In the genomic region with DNA sequence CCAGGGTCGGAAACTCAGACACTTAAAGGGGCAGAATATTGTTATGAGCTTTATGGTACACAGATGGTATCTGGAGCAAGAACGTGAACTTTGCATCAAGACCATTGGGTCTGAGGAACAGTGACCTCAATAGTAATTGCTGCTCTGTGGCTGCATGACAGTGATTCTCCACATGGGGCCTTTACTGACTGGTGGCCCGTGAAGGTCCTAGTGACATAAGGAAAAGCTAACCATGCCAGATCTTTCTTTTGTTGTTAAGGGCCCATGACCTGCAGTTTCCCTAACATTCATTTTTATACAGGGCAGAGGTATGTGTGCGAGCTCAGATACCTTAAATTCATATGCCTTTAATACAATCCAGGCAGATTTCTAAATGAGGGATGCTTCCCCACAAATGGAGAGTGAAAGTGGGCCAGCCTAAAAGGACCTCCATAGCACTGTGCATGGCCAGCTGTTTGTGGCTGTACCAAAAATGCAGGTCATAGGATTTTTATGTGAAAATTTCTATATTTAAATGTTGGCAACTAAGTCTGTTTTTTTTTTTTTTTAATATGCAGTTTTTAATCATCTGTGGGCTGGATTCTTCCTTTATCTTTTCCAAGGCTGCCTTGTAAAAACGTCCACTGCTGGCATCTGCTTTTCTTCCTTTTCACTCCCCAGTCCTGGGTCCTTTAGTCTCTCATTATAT, we compare ENCODE assay signal across 1 cellular context.
TF ChIP-seq lines count a peak whose summit lies in the region.

No MANE protein-coding gene starts in this region.

TF ChIP-seq in HepG2, 621 proteins besides CTCF, POLR2A, EP300 and RAD21:
- TF ChIP-seq ZNF598 (CRISPR knock-in tag; IDR thresholded peaks at IDR 0.05; ENCODE audit: borderline replicate concordance) (no peak), RFX3 (CRISPR knock-in tag; IDR thresholded peaks at IDR 0.05) (no peak), KAT8 (CRISPR knock-in tag; IDR thresholded peaks at IDR 0.05) (no peak), MEIS2 (CRISPR knock-in tag; IDR thresholded peaks at IDR 0.05) (no peak)
- TF ChIP-seq, protein P1, sequence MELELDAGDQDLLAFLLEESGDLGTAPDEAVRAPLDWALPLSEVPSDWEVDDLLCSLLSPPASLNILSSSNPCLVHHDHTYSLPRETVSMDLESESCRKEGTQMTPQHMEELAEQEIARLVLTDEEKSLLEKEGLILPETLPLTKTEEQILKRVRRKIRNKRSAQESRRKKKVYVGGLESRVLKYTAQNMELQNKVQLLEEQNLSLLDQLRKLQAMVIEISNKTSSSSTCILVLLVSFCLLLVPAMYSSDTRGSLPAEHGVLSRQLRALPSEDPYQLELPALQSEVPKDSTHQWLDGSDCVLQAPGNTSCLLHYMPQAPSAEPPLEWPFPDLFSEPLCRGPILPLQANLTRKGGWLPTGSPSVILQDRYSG (CRISPR knock-in tag; IDR thresholded peaks at IDR 0.05): no peak
- TF ChIP-seq, protein P2, sequence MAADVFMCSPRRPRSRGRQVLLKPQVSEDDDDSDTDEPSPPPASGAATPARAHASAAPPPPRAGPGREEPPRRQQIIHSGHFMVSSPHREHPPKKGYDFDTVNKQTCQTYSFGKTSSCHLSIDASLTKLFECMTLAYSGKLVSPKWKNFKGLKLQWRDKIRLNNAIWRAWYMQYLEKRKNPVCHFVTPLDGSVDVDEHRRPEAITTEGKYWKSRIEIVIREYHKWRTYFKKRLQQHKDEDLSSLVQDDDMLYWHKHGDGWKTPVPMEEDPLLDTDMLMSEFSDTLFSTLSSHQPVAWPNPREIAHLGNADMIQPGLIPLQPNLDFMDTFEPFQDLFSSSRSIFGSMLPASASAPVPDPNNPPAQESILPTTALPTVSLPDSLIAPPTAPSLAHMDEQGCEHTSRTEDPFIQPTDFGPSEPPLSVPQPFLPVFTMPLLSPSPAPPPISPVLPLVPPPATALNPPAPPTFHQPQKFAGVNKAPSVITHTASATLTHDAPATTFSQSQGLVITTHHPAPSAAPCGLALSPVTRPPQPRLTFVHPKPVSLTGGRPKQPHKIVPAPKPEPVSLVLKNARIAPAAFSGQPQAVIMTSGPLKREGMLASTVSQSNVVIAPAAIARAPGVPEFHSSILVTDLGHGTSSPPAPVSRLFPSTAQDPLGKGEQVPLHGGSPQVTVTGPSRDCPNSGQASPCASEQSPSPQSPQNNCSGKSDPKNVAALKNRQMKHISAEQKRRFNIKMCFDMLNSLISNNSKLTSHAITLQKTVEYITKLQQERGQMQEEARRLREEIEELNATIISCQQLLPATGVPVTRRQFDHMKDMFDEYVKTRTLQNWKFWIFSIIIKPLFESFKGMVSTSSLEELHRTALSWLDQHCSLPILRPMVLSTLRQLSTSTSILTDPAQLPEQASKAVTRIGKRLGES (CRISPR knock-in tag; IDR thresholded peaks at IDR 0.05; ENCODE audit: borderline replicate concordance): no peak
